ENCODE assay signal across 8 cellular contexts in genomic region chr15:40055576-40056293, GRCh38. TPM values are rescaled to one million over a fixed set of nuclear protein-coding genes. Genes with fewer than 3 reads are reported as not detected.
DNase-seq lines count a peak whose midpoint lies in the region; ATAC-seq, FAIRE-seq and TF ChIP-seq lines count a peak whose summit lies in the region.

No MANE protein-coding gene starts in this region.

- intact Hi-C loops in HepG2 (cut with micrococcal nuclease; ENCODE audit: unreplicated experiment): no loop called here

- no peak overlapping the region for H3K4me3 ChIP-seq in HepG2 (replicated peaks in 1 of 3; ENCODE audit: insufficient read depth in 1 of 3, low read depth in 2 of 3, low read length in 3 of 3)

- H3K36me3 ChIP-seq in HepG2 (replicated peaks in 1 of 2; ENCODE audit: control insufficient read depth in 1 of 2, insufficient read depth in 2 of 2, low read length in 2 of 2): peaks cover 0 to 2% of the 10 kb centered on the region in 2 experiments; a peak in 1 of 5 replicates

- no peak for TF ChIP-seq EP300 in HepG2 (IDR thresholded peaks at IDR 0.05; ENCODE audit: low read depth in 2 of 2, low read length in 2 of 2)
- TF ChIP-seq EP300 in HepG2 (CRISPR knock-in tag; IDR thresholded peaks at IDR 0.05; ENCODE audit: borderline replicate concordance): no peak

- peaks cover 6% of the 10 kb centered on the region for H3K27me3 Mint-ChIP-seq in T-helper 17 cell

- FAIRE-seq in HepG2 (lab: Jason Lieb, UNC): no peak

- BruUV-seq in HepG2 (replicated peaks; lab: Mats Ljungman, UMichigan): no TSS peak

- H3K27me3 ChIP-seq in HepG2 (ENCODE audit: control insufficient read depth in 1 of 2, insufficient read depth in 2 of 2, low read length in 2 of 2): no peaks in the 10 kb centered on the region

- peaks cover 7% of the 10 kb centered on the region for H3K36me3 Mint-ChIP-seq in T-helper 17 cell (ENCODE audit: low read depth)

- no peak overlapping the region for H3K4me3 Mint-ChIP-seq in T-helper 17 cell

- peak; percentile 9 for DNase-seq in stimulated activated CD4-positive, alpha-beta T cell treated with anti-CD3 and anti-CD28 coated beads, Interleukin-4, amount 100 ng/mL, for 1 hour
- DNase-seq in stimulated activated CD4-positive, alpha-beta T cell treated with anti-CD3 and anti-CD28 coated beads, Interleukin-4, amount 100 ng/mL, for 4 hours: no peak
- DNase-seq in T-helper 17 cell (no peak), HepG2 (ENCODE audit: low spot score) (no peak), T-helper 1 cell (no peak), NCI-H2227 treated with DMSO at 0.1 percent for 48 hours (lab: John Stamatoyannopoulos, UW) (no peak)

- peaks cover 15% of the 10 kb centered on the region for H3K4me1 ChIP-seq in HepG2 (ENCODE audit: insufficient read depth, low read length)

- H3K79me2 ChIP-seq in HepG2 (ENCODE audit: insufficient read depth, low read length): no peaks in the 10 kb centered on the region

- WGBS in HepG2 (ENCODE audit: low lambda C conversion rate): 86% methylated on average over 8 of the region's 14 CpGs

- H4K20me1 ChIP-seq in HepG2 (ENCODE audit: insufficient read depth, low read length): no peaks in the 10 kb centered on the region

- CTCF ChIA-PET in HepG2 (lab: Yijun Ruan, JAX; ENCODE audit: low intra/inter-chr PET ratio, low total read pairs): no interaction called here

- POLR2A ChIA-PET in HepG2 (lab: Yijun Ruan, JAX): interaction anchor here (0.5 to 1.0 kb wide), 2 partner anchors 40 to 43 kb away, joined by 3 to 4 read pairs; no protein-coding TSS in a partner anchor

- H3K9ac ChIP-seq in HepG2 (ENCODE audit: insufficient read depth, low read depth, low read length): no peak overlapping the region

- no peaks in the 10 kb centered on the region for H3K9me3 ChIP-seq in T-helper 17 cell (ENCODE audit: control insufficient read depth, low read length, poor library complexity, severe bottlenecking)
- no peaks in the 10 kb centered on the region for H3K9me3 ChIP-seq in HepG2 (ENCODE audit: low read length)

- no peak overlapping the region for H2AFZ ChIP-seq in HepG2 (ENCODE audit: low read length)

- H3K4me1 Mint-ChIP-seq in T-helper 17 cell: peaks cover 35% of the 10 kb centered on the region

- H3K27ac Mint-ChIP-seq in T-helper 17 cell: peak overlapping the region; percentile 60

- TF ChIP-seq CTCF in HepG2 (CRISPR knock-in tag; IDR thresholded peaks at IDR 0.05): no peak

- in situ Hi-C loops in HepG2 (cut with HindIII; ENCODE audit: extremely low pct_ligation_motif_present, low pct_unique_long_range_greater_than_20kb): no loop called here

- H3K4me2 ChIP-seq in HepG2 (ENCODE audit: low read depth, low read length): no peak overlapping the region

- no peak for TF ChIP-seq RAD21 in HepG2 (CRISPR knock-in tag; IDR thresholded peaks at IDR 0.05)

- TF ChIP-seq POLR2A in HepG2 (IDR thresholded peaks at IDR 0.05; ENCODE audit: insufficient read depth in 1 of 2, low read depth in 2 of 2, low read length in 2 of 2): no peak

- no peak for ATAC-seq in T-helper 17 cell
- no peak for ATAC-seq in HepG2
- no peak for ATAC-seq in GM19351 (IDR thresholded peaks at IDR 0.05; ENCODE audit: unreplicated experiment)
- no peak for ATAC-seq in HG02970 (IDR thresholded peaks at IDR 0.05; ENCODE audit: low FRiP score, unreplicated experiment)

- H3K27ac ChIP-seq in HepG2 (ENCODE audit: extremely low read length, insufficient read depth, low read length): no peak overlapping the region

TF ChIP-seq in HepG2, 621 proteins besides CTCF, POLR2A, EP300 and RAD21:
- TF ChIP-seq ZNF12 (CRISPR knock-in tag; IDR thresholded peaks at IDR 0.05) (no peak), ZNF687 (CRISPR knock-in tag; IDR thresholded peaks at IDR 0.05) (0 out of 2 replicates have a peak, but pooled peaks have one; percentile 1)

RNA-seq across cellular contexts. Expression of gene SRP14, which starts 16.8 kb away (rescaled TPM):
- 100 to 1,000 TPM; 108 to 114 TPM for total RNA-seq in T-helper 17 cell
- 208 and 346 TPM in 2 replicates for total RNA-seq in HepG2 (2016; rRNA removed; fragmentation: Illumina TruSeq; extraction: Trizol)
- total RNA-seq in HepG2 (2016; cell fraction: cytosol; rRNA removed; fragmentation: Illumina TruSeq; extraction: Trizol; ENCODE audit: low read depth): 41.2 and 44.6 TPM in 2 replicates
- total RNA-seq in HepG2 (2016; cell fraction: insoluble cytoplasmic fraction; rRNA removed; fragmentation: Illumina TruSeq; extraction: Trizol): 215 and 364 TPM in 2 replicates
- 66.6 and 67.3 TPM in 2 replicates for total RNA-seq in HepG2 (2016; cell fraction: membrane; rRNA removed; fragmentation: Illumina TruSeq; extraction: Trizol)
- total RNA-seq in HepG2 (2016; cell fraction: nucleus; rRNA removed; fragmentation: Illumina TruSeq; extraction: Trizol): 83.4 and 83.7 TPM in 2 replicates
- 257 and 356 TPM in 2 replicates for polyA plus RNA-seq in HepG2 (2011; rRNA removed)
- 182 and 220 TPM in 2 replicates for polyA plus RNA-seq in HepG2 (2011; cell fraction: cytosol; rRNA removed)
- polyA plus RNA-seq in HepG2 (2011; cell fraction: nucleus; rRNA removed): 51.4 and 52.1 TPM in 2 replicates
- polyA plus RNA-seq in HepG2 (2012): 184 and 206 TPM in 2 replicates
- polyA plus RNA-seq in HepG2 (2016; cell fraction: cytosol; fragmentation: Illumina TruSeq; extraction: Trizol; ENCODE audit: low read depth): 72.3 and 76.1 TPM in 2 replicates
- polyA plus RNA-seq in HepG2 (2016; cell fraction: insoluble cytoplasmic fraction; fragmentation: Illumina TruSeq; extraction: Trizol; ENCODE audit: low read depth): 607 and 646 TPM in 2 replicates
- 102 TPM in 2 replicates for polyA plus RNA-seq in HepG2 (2016; cell fraction: membrane; fragmentation: Illumina TruSeq; extraction: Trizol; ENCODE audit: low read depth)
- 218 and 240 TPM in 2 replicates for polyA plus RNA-seq in HepG2 (2016; cell fraction: nucleus; fragmentation: Illumina TruSeq; extraction: Trizol; ENCODE audit: insufficient read depth, low read depth)
- polyA minus RNA-seq in HepG2 (2011; rRNA and poly(A)+ RNA removed; ENCODE audit: low replicate concordance): 39.8 and 85.1 TPM in 2 replicates
- 43.2 and 55.2 TPM in 2 replicates for polyA minus RNA-seq in HepG2 (2011; cell fraction: cytosol; rRNA and poly(A)+ RNA removed)
- polyA minus RNA-seq in HepG2 (2011; cell fraction: nucleus; rRNA and poly(A)+ RNA removed): 31.1 and 41.5 TPM in 2 replicates

RNA-seq across cellular contexts. Expression of gene BMF, which starts 52.9 kb away (rescaled TPM):
- total RNA-seq in T-helper 17 cell: 10 to 100 TPM in 1 of 2 donors, 1 to 10 TPM in 1; 8.0 to 13.4 TPM
- total RNA-seq in HepG2 (2016; rRNA removed; fragmentation: Illumina TruSeq; extraction: Trizol): 5.4 and 8.7 TPM in 2 replicates
- total RNA-seq in HepG2 (2016; cell fraction: cytosol; rRNA removed; fragmentation: Illumina TruSeq; extraction: Trizol; ENCODE audit: low read depth): 0.88 and 1.0 TPM in 2 replicates
- 5.1 and 9.6 TPM in 2 replicates for total RNA-seq in HepG2 (2016; cell fraction: insoluble cytoplasmic fraction; rRNA removed; fragmentation: Illumina TruSeq; extraction: Trizol)
- total RNA-seq in HepG2 (2016; cell fraction: membrane; rRNA removed; fragmentation: Illumina TruSeq; extraction: Trizol): 2.8 and 3.2 TPM in 2 replicates
- total RNA-seq in HepG2 (2016; cell fraction: nucleus; rRNA removed; fragmentation: Illumina TruSeq; extraction: Trizol): 11.8 and 14.8 TPM in 2 replicates
- polyA plus RNA-seq in HepG2 (2011; rRNA removed): 15.9 and 32.7 TPM in 2 replicates
- polyA plus RNA-seq in HepG2 (2011; cell fraction: cytosol; rRNA removed): 12.2 and 20.6 TPM in 2 replicates
- 28.3 and 48.7 TPM in 2 replicates for polyA plus RNA-seq in HepG2 (2011; cell fraction: nucleus; rRNA removed)
- 14.9 and 27.8 TPM in 2 replicates for polyA plus RNA-seq in HepG2 (2012)
- 0.38 and 0.44 TPM in 2 replicates for polyA plus RNA-seq in HepG2 (2016; cell fraction: cytosol; fragmentation: Illumina TruSeq; extraction: Trizol; ENCODE audit: low read depth)
- 4.3 and 4.9 TPM in 2 replicates for polyA plus RNA-seq in HepG2 (2016; cell fraction: insoluble cytoplasmic fraction; fragmentation: Illumina TruSeq; extraction: Trizol; ENCODE audit: low read depth)
- polyA plus RNA-seq in HepG2 (2016; cell fraction: membrane; fragmentation: Illumina TruSeq; extraction: Trizol; ENCODE audit: low read depth): 0.95 and 1.0 TPM in 2 replicates
- 13.0 and 15.3 TPM in 2 replicates for polyA plus RNA-seq in HepG2 (2016; cell fraction: nucleus; fragmentation: Illumina TruSeq; extraction: Trizol; ENCODE audit: insufficient read depth, low read depth)
- polyA minus RNA-seq in HepG2 (2011; rRNA and poly(A)+ RNA removed; ENCODE audit: low replicate concordance): 3.0 and 44.4 TPM in 2 replicates
- polyA minus RNA-seq in HepG2 (2011; cell fraction: cytosol; rRNA and poly(A)+ RNA removed): 11.2 and 23.6 TPM in 2 replicates
- polyA minus RNA-seq in HepG2 (2011; cell fraction: nucleus; rRNA and poly(A)+ RNA removed): 23.4 and 35.4 TPM in 2 replicates
